ENCODE assay signal across 1 cellular context in genomic region chr4:86092684-86093083, GRCh38.
TF ChIP-seq lines count a peak whose summit lies in the region.

No MANE protein-coding gene starts in this region.

TF ChIP-seq in GM23338, 12 proteins besides CTCF, POLR2A, EP300 and RAD21 (continued from another document):
- no peak for TF ChIP-seq EZH2phosphoT487 (IDR thresholded peaks at IDR 0.05; ENCODE audit: unreplicated experiment)
- no peak for TF ChIP-seq ZNF114 (CRISPR knock-in tag; IDR thresholded peaks at IDR 0.05)
TF ChIP-seq in GM23338: peak in this region for 0.
